ENCODE assay signal across 9 cellular contexts in the genomic region with DNA sequence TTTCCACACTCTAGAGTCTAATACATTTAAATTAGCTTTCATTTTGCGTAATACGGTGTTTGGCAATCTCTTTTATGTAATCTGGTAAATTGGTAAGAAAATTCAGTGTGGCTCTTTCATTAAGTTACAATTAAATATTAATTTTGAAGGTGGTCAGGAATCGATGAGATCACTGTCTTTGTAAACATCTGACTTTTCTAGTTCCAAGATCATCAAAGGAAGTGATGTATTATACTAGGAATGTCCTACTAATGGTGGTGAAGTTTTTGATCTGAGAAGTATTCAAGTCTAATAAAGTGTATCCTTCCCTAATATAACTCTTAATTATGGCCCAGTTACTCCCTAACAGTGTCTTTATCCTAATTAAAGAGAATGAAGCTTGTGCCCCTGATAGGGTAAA. TPM values are rescaled to one million over a fixed set of nuclear protein-coding genes. Genes with fewer than 3 reads are reported as not detected.
DNase-seq lines count a peak whose midpoint lies in the region; ATAC-seq and TF ChIP-seq lines count a peak whose summit lies in the region.
"Had no signal": no experiment of that assay in that cellular context is flagged by ENCODE, and none has a peak within 500 bp of the region (broad histone marks: within the 10 kb centered on the region; RNA-seq: fewer than 3 reads in every experiment).

No MANE protein-coding gene starts in this region.

- no peaks in the 10 kb centered on the region for H3K9me3 Mint-ChIP-seq in activated T-cell treated with anti-CD3 and anti-CD28 coated beads, Interleukin-2, amount 50 U/mL, for 24 hours

- TF ChIP-seq POLR2A in adrenal gland (IDR thresholded peaks at IDR 0.05), result no peak
- no peak for TF ChIP-seq POLR2A in tibial nerve (IDR thresholded peaks at IDR 0.05)

- DNase-seq in activated T-cell treated with anti-CD3 and anti-CD28 coated beads, Interleukin-2, amount 50 U/mL, for 24 hours, result no peak
- no peak for DNase-seq in activated T-cell treated with anti-CD3 and anti-CD28 coated beads, Interleukin-2, amount 50 U/mL, for 48 hours
- DNase-seq in adrenal gland (no peak), kidney tubule cell (ENCODE audit: low spot score) (peak; percentile 81), tibial nerve (ENCODE audit: low spot score in 2 of 2) (no peak), H7 (no peak), MV-4-11 (lab: John Stamatoyannopoulos, UW) (no peak)
- DNase-seq: AML-193 had no signal

- WGBS in adrenal gland, 4 donors, result 60 to 65% (median 63%) methylated on average over 3 of the region's 3 CpGs
- 60 to 72% methylated on average over 3 of the region's 3 CpGs for WGBS in tibial nerve, 2 donors

- intact Hi-C loops in adrenal gland (cut with DNase I), result no loop called here

- H3K4me3 ChIP-seq in adrenal gland (peak overlapping the region in 2 of 4 donors; percentile 34 to 96), tibial nerve (peak overlapping the region in 3 of 4 donors; percentile 70 to 88 (median 83)), H7 (ENCODE audit: insufficient read depth, low read depth, low read length) (no peak overlapping the region)

- H3K36me3 ChIP-seq in adrenal gland (replicated peaks in 1 of 2), result no peaks in the 10 kb centered on the region
- no peaks in the 10 kb centered on the region for H3K36me3 ChIP-seq in tibial nerve
- no peaks in the 10 kb centered on the region for H3K36me3 ChIP-seq in H7 (replicated peaks; ENCODE audit: control insufficient read depth, insufficient read depth, low read length)

- H3K27me3 ChIP-seq in adrenal gland, result no peaks in the 10 kb centered on the region
- no peaks in the 10 kb centered on the region for H3K27me3 ChIP-seq in tibial nerve
- peaks cover 12% of the 10 kb centered on the region for H3K27me3 ChIP-seq in H7 (ENCODE audit: control insufficient read depth, insufficient read depth, low read length)

- peaks cover 32% of the 10 kb centered on the region for H3K27me3 Mint-ChIP-seq in activated T-cell treated with anti-CD3 and anti-CD28 coated beads, Interleukin-2, amount 50 U/mL, for 24 hours

- no peak for TF ChIP-seq EP300 in tibial nerve (IDR thresholded peaks at IDR 0.05)

- H3K9me3 ChIP-seq in adrenal gland (replicated peaks in 1 of 3), result no peaks in the 10 kb centered on the region
- no peaks in the 10 kb centered on the region for H3K9me3 ChIP-seq in tibial nerve

- peak overlapping the region in 4 of 5 donors; percentile 90 to 97 (median 93) for H3K27ac ChIP-seq in adrenal gland
- peak overlapping the region; percentile 42 to 97 (median 94) for H3K27ac ChIP-seq in tibial nerve

- ATAC-seq in GM18858 (IDR thresholded peaks at IDR 0.05; ENCODE audit: unreplicated experiment), result no peak

- H3K27ac Mint-ChIP-seq in activated T-cell treated with anti-CD3 and anti-CD28 coated beads, Interleukin-2, amount 50 U/mL, for 24 hours, result no peak overlapping the region

- TF ChIP-seq CTCF in adrenal gland (IDR thresholded peaks at IDR 0.05) (no peak), tibial nerve (IDR thresholded peaks at IDR 0.05) (no peak)

- H3K36me3 Mint-ChIP-seq in activated T-cell treated with anti-CD3 and anti-CD28 coated beads, Interleukin-2, amount 50 U/mL, for 24 hours (ENCODE audit: low read depth), result peaks cover 3% of the 10 kb centered on the region

- H3K4me1 ChIP-seq in adrenal gland (replicated peaks in 1 of 2) (peaks cover 24 to 54% of the 10 kb centered on the region in 2 donors), tibial nerve (peaks cover 0 to 66% (median 25%) of the 10 kb centered on the region in 4 donors)

- peaks cover 25% of the 10 kb centered on the region for H3K4me1 Mint-ChIP-seq in activated T-cell treated with anti-CD3 and anti-CD28 coated beads, Interleukin-2, amount 50 U/mL, for 24 hours (ENCODE audit: low read depth)

- H3K4me3 Mint-ChIP-seq in activated T-cell treated with anti-CD3 and anti-CD28 coated beads, Interleukin-2, amount 50 U/mL, for 24 hours, result peak overlapping the region; percentile 78

RNA-seq across cellular contexts. Expression of gene UTS2B, which starts 1.1 kb away (rescaled TPM):
- total RNA-seq in adrenal gland (under 1 TPM in 4 of 8 donors, not detected in 4; 0.32 to 0.69 (median 0.55) TPM), tibial nerve (1 to 10 TPM in 1 of 4 donors, under 1 TPM in 1, not detected in 2; 0.90 to 2.7 TPM)
- under 1 TPM in 2 of 3 donors, not detected in 1; 0.07 to 0.16 TPM for polyA plus RNA-seq in adrenal gland
- 0.28 TPM in 1 of 2 replicates, not detected in the other for total RNA-seq in H7 (2014; rRNA removed; shearing (Covaris generic))

RNA-seq across cellular contexts. Expression of gene CCDC50, which starts 2.2 kb away (rescaled TPM):
- 10 to 100 TPM; 52.2 to 92.1 (median 71.6) TPM for total RNA-seq in adrenal gland
- polyA plus RNA-seq in adrenal gland, result 10 to 100 TPM; 18.3 to 47.2 (median 19.6) TPM
- total RNA-seq in tibial nerve, result 10 to 100 TPM; 83.5 to 99.6 (median 94.2) TPM
- total RNA-seq in H7 (2014; rRNA removed; shearing (Covaris generic)), result 23.9 and 38.9 TPM in 2 replicates
